Comparison of ENCODE assay signal across 14 cellular contexts in the genomic region with DNA sequence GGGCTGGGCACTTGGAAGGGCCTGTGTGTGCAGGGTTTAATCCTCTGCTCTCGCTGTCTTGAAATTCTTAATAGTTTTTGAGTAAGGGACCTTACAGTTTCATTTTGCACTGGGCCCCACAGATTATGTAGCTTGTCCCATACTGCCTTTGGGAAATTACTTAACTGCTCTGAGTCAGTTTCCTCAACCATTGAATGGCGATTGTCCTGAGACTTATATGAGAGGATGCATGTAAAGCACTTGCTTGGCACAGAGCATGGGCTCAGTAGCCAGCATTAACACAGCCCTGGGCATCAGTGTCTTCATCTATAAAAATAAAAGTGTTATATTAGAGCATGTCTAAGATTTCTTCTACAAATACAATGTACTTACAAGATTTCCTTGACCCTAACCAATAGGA. TPM values are rescaled to one million over a fixed set of nuclear protein-coding genes. Genes with fewer than 3 reads are reported as not detected.
DNase-seq lines count a peak whose midpoint lies in the region; ATAC-seq and TF ChIP-seq lines count a peak whose summit lies in the region.
"Had no signal": no experiment of that assay in that cellular context is flagged by ENCODE, and none has a peak within 500 bp of the region (broad histone marks: within the 10 kb centered on the region; RNA-seq: fewer than 3 reads in every experiment).

No MANE protein-coding gene starts in this region.

- H3K79me1 ChIP-seq in H9 (ENCODE audit: insufficient read depth, low read depth, low read length, poor library complexity, severe bottlenecking): no peaks in the 10 kb centered on the region

- TF ChIP-seq CTCF in fibroblast of pulmonary artery (IDR thresholded peaks at IDR 0.05; ENCODE audit: low read length, missing control alignments): no peak
- TF ChIP-seq CTCF in H9 (conservative IDR thresholded peaks at IDR 0.05): no peak

- H3K27ac Mint-ChIP-seq in H9: no peak overlapping the region
- H3K27ac Mint-ChIP-seq: CD4-positive, CD25-positive, alpha-beta regulatory T cell had no signal

- H3K4ac ChIP-seq in H9 (ENCODE audit: low read depth, low read length): no peak overlapping the region

- H3K36me3 Mint-ChIP-seq in H9 (ENCODE audit: insufficient read depth in 1 of 3, low read depth in 3 of 3): no peaks in the 10 kb centered on the region; a peak in 2 of 7 replicates
- H3K36me3 Mint-ChIP-seq: CD4-positive, CD25-positive, alpha-beta regulatory T cell had no signal

- no peak overlapping the region for H2BK12ac ChIP-seq in H9 (ENCODE audit: insufficient read length, low read depth, low read length)

- no peak overlapping the region for H4K8ac ChIP-seq in H9 (replicated peaks; ENCODE audit: insufficient read length, low read depth, low read length)

- H2BK20ac ChIP-seq in H9 (ENCODE audit: low read depth, low read length, poor library complexity, severe bottlenecking): no peak overlapping the region

- no peak overlapping the region for H3K14ac ChIP-seq in H9 (ENCODE audit: insufficient read depth, low read length)

- no peak overlapping the region for H3K27ac ChIP-seq in H9 (ENCODE audit: insufficient read length, low read depth, low read length)
- H3K27ac ChIP-seq: SK-N-MC had no signal

- no CpG with 5 or more reads among the region's 2 CpGs for WGBS in H9 (ENCODE audit: extremely low coverage, insufficient read length, low lambda C conversion rate)

- H3K4me3 ChIP-seq in fibroblast of pulmonary artery (replicated peaks; ENCODE audit: low read depth, low read length): no peak overlapping the region
- H3K4me3 ChIP-seq: SK-N-MC had no signal

- no peaks in the 10 kb centered on the region for H4K20me1 ChIP-seq in H9 (ENCODE audit: control insufficient read depth, insufficient read depth, insufficient read length)

- H3K4me2 ChIP-seq in H9 (ENCODE audit: insufficient read depth, insufficient read length, low read length): no peak overlapping the region

- H3K79me2 ChIP-seq in H9 (ENCODE audit: insufficient read depth, low read length): no peaks in the 10 kb centered on the region

- no peak overlapping the region for H2BK120ac ChIP-seq in H9 (ENCODE audit: low read depth, low read length, poor library complexity, severe bottlenecking)

- H3T11ph ChIP-seq in H9 (ENCODE audit: low read length): no peak overlapping the region

- H3K23ac ChIP-seq in H9 (ENCODE audit: insufficient read length, low read depth, low read length): no peak overlapping the region

- H3K4me1 Mint-ChIP-seq in H9: no peaks in the 10 kb centered on the region
- H3K4me1 Mint-ChIP-seq: CD4-positive, CD25-positive, alpha-beta regulatory T cell had no signal

- H3K4me1 ChIP-seq in H9 (ENCODE audit: insufficient read depth, low read length): no peaks in the 10 kb centered on the region

- no peaks in the 10 kb centered on the region; the same call in 1 of the 2 replicates for H3K27me3 Mint-ChIP-seq in H9 (ENCODE audit: low read depth)
- H3K27me3 Mint-ChIP-seq: CD4-positive, CD25-positive, alpha-beta regulatory T cell had no signal

- no peaks in the 10 kb centered on the region for H3K23me2 ChIP-seq in H9 (ENCODE audit: insufficient read length, low read depth, low read length, poor library complexity, severe bottlenecking)

- peaks cover 20% of the 10 kb centered on the region for H3K9me3 ChIP-seq in H9 (ENCODE audit: control insufficient read depth, low read depth, low read length)

- H2AK5ac ChIP-seq in H9 (ENCODE audit: insufficient read length, low read length): no peak overlapping the region

- H2BK5ac ChIP-seq in H9 (ENCODE audit: insufficient read length, low read length): no peak overlapping the region

- H3K27me3 ChIP-seq in H9 (ENCODE audit: insufficient read depth, low read length): no peaks in the 10 kb centered on the region

- DNase-seq in NOMO-1 treated with DMSO at 0.1 percent for 48 hours (lab: John Stamatoyannopoulos, UW; ENCODE audit: unreplicated experiment): peak; percentile 19
- no peak for DNase-seq in NOMO-1 treated with dmso at 0.1 percent for 144 hours (lab: John Stamatoyannopoulos, UW; ENCODE audit: unreplicated experiment)
- peak; percentile 28 for DNase-seq in NCI-H69 (lab: John Stamatoyannopoulos, UW)
- peak; percentile 49 for DNase-seq in fibroblast of pulmonary artery (ENCODE audit: low read depth)
- DNase-seq in NCI-H2029 treated with DMSO at 0.1 percent for 48 hours (lab: John Stamatoyannopoulos, UW): no peak
- DNase-seq in H9: no peak
- DNase-seq: AML-193; CD4-positive, CD25-positive, alpha-beta regulatory T cell; DMS53; HCEC 1CT; Karpas-422; NCI-H1048 had no signal

- H3K18ac ChIP-seq in H9 (ENCODE audit: insufficient read length, low read depth, low read length): no peak overlapping the region

- H3K56ac ChIP-seq in H9 (ENCODE audit: insufficient read length, low read depth, low read length): no peak overlapping the region

- ATAC-seq in GM18517 (IDR thresholded peaks at IDR 0.05; ENCODE audit: unreplicated experiment): no peak

- H4K5ac ChIP-seq in H9 (ENCODE audit: insufficient read length, low read depth, low read length): no peak overlapping the region

- H2AFZ ChIP-seq in H9 (ENCODE audit: low read length): no peak overlapping the region

- H3K9ac ChIP-seq in H9 (ENCODE audit: extremely low read depth, insufficient read length, low read length): no peak overlapping the region

- peaks cover 40 to 48% of the 10 kb centered on the region in 2 experiments for H3K9me3 Mint-ChIP-seq in H9

- no peak overlapping the region for H3K4me3 Mint-ChIP-seq in H9
- H3K4me3 Mint-ChIP-seq: CD4-positive, CD25-positive, alpha-beta regulatory T cell had no signal

- H4K91ac ChIP-seq in H9 (ENCODE audit: insufficient read length, low read depth, low read length): no peak overlapping the region

- no peak overlapping the region for H2BK15ac ChIP-seq in H9 (ENCODE audit: low read depth, low read length)

RNA-seq across cellular contexts. Expression of a gene that starts 55.8 kb away (rescaled TPM):
- total RNA-seq in H9 (2021): 5.9 and 7.5 TPM in 2 replicates

Comparison
In these comparisons a context has a peak if more than half of its experiments do, and no peak if none do; other contexts are left out.
1. DNase-seq: peak in NOMO-1 treated with DMSO at 0.1 percent for 48 hours (single experiment), NCI-H69 (single experiment) and fibroblast of pulmonary artery (single experiment); none in NOMO-1 treated with dmso at 0.1 percent for 144 hours (single experiment), NCI-H2029 treated with DMSO at 0.1 percent for 48 hours (single experiment) and H9 (single experiment).